30 cellular contexts compared by ENCODE assay signal in genomic region chr2:135022952-135023880, GRCh38. TPM values are rescaled to one million over a fixed set of nuclear protein-coding genes. Genes with fewer than 3 reads are reported as not detected.
"Had no signal": no experiment of that assay in that cellular context is flagged by ENCODE, and none has a peak within 500 bp of the region (broad histone marks: within the 10 kb centered on the region; RNA-seq: fewer than 3 reads in every experiment).

No MANE protein-coding gene starts in this region.

- ATAC-seq: esophagus mucosa, foreskin keratinocyte, heart left ventricle, left lung, lower lobe of right lung, natural killer cell, psoas muscle had no signal

- H3K27ac ChIP-seq: brain microvascular endothelial cell, coronary artery, foreskin keratinocyte, heart left ventricle, left lung, lower lobe of right lung, neural progenitor cell, parathyroid adenoma, psoas muscle, sigmoid colon, thoracic aorta had no signal

- H2AFZ ChIP-seq: neural progenitor cell, parathyroid adenoma had no signal

- H3K4me3 Mint-ChIP-seq: activated naive CD8-positive, alpha-beta T cell; natural killer cell; neural progenitor cell had no signal

- H3K36me3 Mint-ChIP-seq: natural killer cell, neural progenitor cell had no signal

- H3K4me2 ChIP-seq: neural progenitor cell had no signal

- FAIRE-seq: astrocyte, small intestine, urothelium cell line had no signal

- H3K9me3 Mint-ChIP-seq: natural killer cell, neural progenitor cell had no signal

- H3K79me2 ChIP-seq: parathyroid adenoma had no signal

- H3K9ac ChIP-seq: neural progenitor cell, parathyroid adenoma had no signal

- H3K4me1 Mint-ChIP-seq: natural killer cell had no signal

- H3K36me3 ChIP-seq: brain microvascular endothelial cell, heart left ventricle, left lung, lower lobe of right lung, neural progenitor cell, sigmoid colon, thoracic aorta had no signal

- DNase-seq: activated CD4-positive, alpha-beta T cell treated with anti-CD3 and anti-CD28 coated beads for 1 hour; activated CD8-positive, alpha-beta memory T cell treated with anti-CD3 and anti-CD28 coated beads, Interleukin-2, amount 50 U/mL, for 48 hours; activated gamma-delta T cell; amniotic stem cell; brain microvascular endothelial cell; foreskin keratinocyte; heart left ventricle; left lung; lower lobe of right lung; mesenchymal stem cell; natural killer cell; occipital lobe; psoas muscle; sigmoid colon; small intestine; stimulated activated CD4-positive, alpha-beta T cell treated with anti-CD3 and anti-CD28 coated beads, Interleukin-2, amount 100 ng/mL, for 24 hours; stimulated activated naive CD4-positive, alpha-beta T cell; T-helper 2 cell; trophoblast cell had no signal

- H3K27me3 Mint-ChIP-seq: activated naive CD8-positive, alpha-beta T cell had no signal

- H3K9me3 ChIP-seq: heart left ventricle, left lung, lower lobe of right lung, psoas muscle, sigmoid colon, thoracic aorta had no signal

- H3K27ac Mint-ChIP-seq: activated naive CD8-positive, alpha-beta T cell; natural killer cell had no signal

- H3K4me1 ChIP-seq: foreskin keratinocyte, heart left ventricle, left lung, lower lobe of right lung, neural progenitor cell, parathyroid adenoma, psoas muscle, sigmoid colon had no signal

- H3K27me3 ChIP-seq: brain microvascular endothelial cell, foreskin keratinocyte, heart left ventricle, left lung, neural progenitor cell, sigmoid colon had no signal

- H3K4me3 ChIP-seq: coronary artery, heart left ventricle, left lung, lower lobe of right lung, neural progenitor cell, psoas muscle, sigmoid colon, thoracic aorta had no signal

RNA-seq across cellular contexts. Expression of gene MAP3K19, which starts 24.0 kb away (rescaled TPM):
- total RNA-seq: astrocyte, cardiac septum, esophagus mucosa, foreskin keratinocyte, heart left ventricle, mononuclear cell, natural killer cell, psoas muscle, sigmoid colon, subcutaneous adipose tissue, thoracic aorta had no signal
- polyA plus RNA-seq: foreskin keratinocyte, heart left ventricle, psoas muscle, sigmoid colon, small intestine had no signal
